Comparison of ENCODE assay signal across 8 cellular contexts in the genomic region with DNA sequence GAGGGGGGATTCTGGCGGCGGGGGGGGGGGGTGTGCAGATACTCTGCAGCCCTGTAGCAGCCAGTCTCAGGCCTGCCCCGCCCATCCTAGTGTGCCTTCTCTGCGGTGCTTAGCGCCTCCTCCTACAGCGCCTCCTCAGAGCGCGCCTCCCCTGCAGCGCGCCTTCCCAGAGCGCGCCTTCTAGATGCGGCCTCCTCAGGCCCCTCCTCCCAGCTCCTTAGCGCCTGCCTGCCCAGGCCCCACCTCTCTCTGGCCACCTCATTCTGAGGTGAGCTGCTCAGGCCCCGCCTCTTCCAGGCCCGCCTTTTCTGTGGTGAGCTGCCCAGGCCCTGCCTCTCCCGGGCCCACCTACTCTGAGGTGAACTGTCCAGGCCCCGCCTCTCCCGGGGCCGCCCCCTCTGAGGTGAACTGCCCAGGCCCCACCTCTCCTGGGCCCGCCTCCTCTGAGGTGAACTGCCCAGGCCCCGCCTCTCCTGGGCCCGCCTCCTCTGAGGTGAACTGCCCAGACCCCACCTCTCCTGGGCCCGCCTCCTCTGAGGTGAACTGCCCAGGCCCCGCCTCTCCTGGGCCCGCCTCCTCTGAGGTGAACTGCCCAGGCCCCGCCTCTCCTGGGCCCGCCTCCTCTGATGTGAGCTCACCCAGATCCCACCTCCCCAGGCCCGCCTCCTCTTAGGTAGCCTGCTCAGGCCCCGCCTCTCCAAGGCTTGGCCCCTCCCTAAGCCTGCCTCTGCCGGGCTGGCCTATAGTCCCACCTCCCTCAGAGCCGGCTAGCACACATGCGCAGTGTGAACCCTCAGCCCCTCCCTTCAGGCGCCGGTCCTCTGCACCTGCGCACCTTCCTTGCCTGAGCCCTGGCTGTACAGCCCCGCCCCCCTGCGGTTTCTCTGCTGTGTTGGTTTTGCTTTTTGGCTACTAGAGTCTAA. TPM values are rescaled to one million over a fixed set of nuclear protein-coding genes. Genes with fewer than 3 reads are reported as not detected.
DNase-seq lines count a peak whose midpoint lies in the region; ATAC-seq lines count a peak whose summit lies in the region.

No MANE protein-coding gene starts in this region.

- no peak overlapping the region for H4K8ac ChIP-seq in mesendoderm (ENCODE audit: low read depth, low read length)

- H3K27ac ChIP-seq in CD4-positive, CD25-positive, alpha-beta regulatory T cell (ENCODE audit: insufficient read depth, low read length, poor library complexity, severe bottlenecking), result peak overlapping the region; percentile 23
- no peak overlapping the region for H3K27ac ChIP-seq in mesendoderm (ENCODE audit: low read depth, low read length)

- H3K4me3 Mint-ChIP-seq in CD4-positive, CD25-positive, alpha-beta regulatory T cell, result peak overlapping the region; percentile 84 to 94 (median 90)

- H3K27ac Mint-ChIP-seq in CD4-positive, CD25-positive, alpha-beta regulatory T cell, result peak overlapping the region in 1 of 3 donors; percentile 96

- no peak overlapping the region for H2BK15ac ChIP-seq in mesendoderm (replicated peaks; ENCODE audit: low read depth)

- H3K9ac ChIP-seq in mesendoderm (ENCODE audit: low read length), result no peak overlapping the region

- H3K27me3 ChIP-seq in CD4-positive, CD25-positive, alpha-beta regulatory T cell (ENCODE audit: control insufficient read depth, insufficient read depth, low read length), result peaks cover 18% of the 10 kb centered on the region
- no peaks in the 10 kb centered on the region for H3K27me3 ChIP-seq in mesendoderm (ENCODE audit: insufficient read depth, low read length, poor library complexity)

- no peak overlapping the region for H3K23ac ChIP-seq in mesendoderm (ENCODE audit: low read length)

- no CpG with 5 or more reads among the region's 38 CpGs for WGBS in mesendoderm (ENCODE audit: extremely low coverage, insufficient coverage, low lambda C conversion rate)

- H3K36me3 ChIP-seq in CD4-positive, CD25-positive, alpha-beta regulatory T cell (ENCODE audit: control insufficient read depth, insufficient read depth, low read length), result no peaks in the 10 kb centered on the region
- H3K36me3 ChIP-seq in mesendoderm (ENCODE audit: control insufficient read depth, insufficient read depth, low read length), result no peaks in the 10 kb centered on the region

- peaks cover 0 to 24% (median 12%) of the 10 kb centered on the region in 4 donors for H3K4me1 Mint-ChIP-seq in CD4-positive, CD25-positive, alpha-beta regulatory T cell

- H3K18ac ChIP-seq in mesendoderm (ENCODE audit: low read length), result no peak overlapping the region

- no peak overlapping the region for H3K56ac ChIP-seq in mesendoderm (ENCODE audit: low read length)

- no peak overlapping the region for H3K4ac ChIP-seq in mesendoderm (ENCODE audit: low read depth, low read length)

- no peak overlapping the region for H2AK5ac ChIP-seq in mesendoderm (ENCODE audit: low read length)

- H3K4me3 ChIP-seq in CD4-positive, CD25-positive, alpha-beta regulatory T cell (ENCODE audit: low read depth, low read length), result peak overlapping the region; percentile 79
- no peak overlapping the region for H3K4me3 ChIP-seq in mesendoderm (ENCODE audit: low read length)

- H3K79me1 ChIP-seq in mesendoderm (ENCODE audit: low read length), result peaks cover 2% of the 10 kb centered on the region

- H3K4me2 ChIP-seq in mesendoderm (ENCODE audit: low read length), result no peak overlapping the region

- H2BK120ac ChIP-seq in mesendoderm (ENCODE audit: low read depth, low read length), result no peak overlapping the region

- ATAC-seq in CD4-positive, CD25-positive, alpha-beta regulatory T cell (ENCODE audit: low read depth in 2 of 2), result peak; percentile 84 to 85
- ATAC-seq in GM21360 (IDR thresholded peaks at IDR 0.05; ENCODE audit: unreplicated experiment), result peak; percentile 83

- no peak overlapping the region for H2BK5ac ChIP-seq in mesendoderm (ENCODE audit: low read length)

- DNase-seq in CD4-positive, CD25-positive, alpha-beta regulatory T cell, result peak; percentile 91 to 95 (median 95)
- peak; percentile 52 for DNase-seq in HS-27A (ENCODE audit: low read depth)
- peak; percentile 83 for DNase-seq in NK-92 (lab: John Stamatoyannopoulos, UW; ENCODE audit: unreplicated experiment)
- DNase-seq in activated CD8-positive, alpha-beta memory T cell treated with anti-CD3 and anti-CD28 coated beads for 24 hours, result peak; percentile 93
- DNase-seq in effector CD4-positive, alpha-beta T cell, result peak; percentile 87
- DNase-seq in mesendoderm, result peak; percentile 99
- DNase-seq in stimulated activated CD8-positive, alpha-beta memory T cell treated with anti-CD3 and anti-CD28 coated beads, Interleukin-12 subunit alpha, Interleukin-12 subunit beta, amount 100 ng/mL, for 24 hours (ENCODE audit: extremely low read depth), result peak; percentile 74

- no peaks in the 10 kb centered on the region for H3K9me3 ChIP-seq in CD4-positive, CD25-positive, alpha-beta regulatory T cell (ENCODE audit: control insufficient read depth in 2 of 2, low read length in 2 of 2)

- H3K36me3 Mint-ChIP-seq in CD4-positive, CD25-positive, alpha-beta regulatory T cell, result no peaks in the 10 kb centered on the region

- peaks cover 20% of the 10 kb centered on the region for H3K4me1 ChIP-seq in CD4-positive, CD25-positive, alpha-beta regulatory T cell (ENCODE audit: control insufficient read depth, insufficient read depth, low read length, poor library complexity, severe bottlenecking)
- H3K4me1 ChIP-seq in mesendoderm (ENCODE audit: control insufficient read depth, low read depth, low read length), result no peaks in the 10 kb centered on the region

- H4K5ac ChIP-seq in mesendoderm (ENCODE audit: low read length), result no peak overlapping the region

- peaks cover 25% of the 10 kb centered on the region for H3K27me3 Mint-ChIP-seq in CD4-positive, CD25-positive, alpha-beta regulatory T cell

- peaks cover 8% of the 10 kb centered on the region for H3K79me2 ChIP-seq in mesendoderm (ENCODE audit: control insufficient read depth, insufficient read depth, low read length)

- peaks cover 0 to 2% (median 0%) of the 10 kb centered on the region in 7 donors for H3K9me3 Mint-ChIP-seq in CD4-positive, CD25-positive, alpha-beta regulatory T cell

RNA-seq across cellular contexts. Expression of a gene that starts 2.1 kb away (rescaled TPM):
- 1.5 TPM for total RNA-seq in CD4-positive, CD25-positive, alpha-beta regulatory T cell
- polyA plus RNA-seq in CD4-positive, CD25-positive, alpha-beta regulatory T cell, result 1 to 10 TPM in 1 of 4 donors, under 1 TPM in 2, not detected in 1; 0.14 to 1.8 (median 0.56) TPM
- 19.7 TPM for polyA plus RNA-seq in mesendoderm (2013, experiment 1 of 2)
- polyA plus RNA-seq in mesendoderm (2013, experiment 2 of 2), result 20.6 TPM
